Comparison of ENCODE assay signal across 28 cellular contexts in the genomic region with DNA sequence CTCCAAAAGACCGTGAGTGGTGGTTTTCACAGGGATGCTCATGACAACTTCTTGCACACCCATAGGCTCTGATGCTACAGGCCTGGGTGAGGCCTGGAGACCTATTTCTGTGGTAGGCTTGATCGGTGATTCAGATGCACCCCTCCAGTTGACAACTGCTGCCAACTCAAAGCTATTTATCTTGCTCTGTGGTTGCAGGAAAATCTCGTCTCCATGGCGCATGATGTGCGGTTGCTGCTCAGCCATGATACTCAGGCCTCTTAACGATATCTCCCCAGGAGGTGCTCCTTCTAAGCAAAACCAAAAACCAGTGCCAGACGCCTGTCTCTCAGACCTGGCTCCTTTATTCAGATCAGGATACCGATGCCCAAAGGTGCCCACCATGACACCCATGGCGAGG. TPM values are rescaled to one million over a fixed set of nuclear protein-coding genes. Genes with fewer than 3 reads are reported as not detected.
"Had no signal": no experiment of that assay in that cellular context is flagged by ENCODE, and none has a peak within 500 bp of the region (broad histone marks: within the 10 kb centered on the region; RNA-seq: fewer than 3 reads in every experiment).

No MANE protein-coding gene starts in this region.

- H3K27ac ChIP-seq: body of pancreas, esophagus squamous epithelium, heart right ventricle, left lung, lower lobe of right lung, thoracic aorta had no signal

- H3K4me3 Mint-ChIP-seq: activated B cell treated with CpG ODN at 0.5 μM for 24 hours; activated CD8-positive, alpha-beta memory T cell treated with anti-CD3 and anti-CD28 coated beads, Interleukin-2, amount 10 ng/mL, durations not matched to agents 7 days and 5 days; activated CD8-positive, alpha-beta T cell treated with anti-CD3 and anti-CD28 coated beads, Interleukin-2, amount 10 ng/mL, durations not matched to agents 7 days and 5 days; activated naive CD4-positive, alpha-beta T cell treated with anti-CD3 and anti-CD28 coated beads, Interleukin-2, amount 50 U/mL, for 24 hours; activated naive CD8-positive, alpha-beta T cell treated with anti-CD3 and anti-CD28 coated beads, Interleukin-2, amount 50 U/mL, for 24 hours; natural killer cell treated with Interleukin-12 subunit alpha and Interleukin-12 subunit beta and Interleukin-15 and Interleukin-18, amount 100 ng/mL, for 72 hours; stimulated activated effector memory CD8-positive, alpha-beta T cell treated with anti-CD3 and anti-CD28 coated beads, Interleukin-12 subunit alpha, Interleukin-12 subunit beta, amount 100 ng/mL, for 72 hours; stimulated activated naive CD8-positive, alpha-beta T cell treated with anti-CD3 and anti-CD28 coated beads, Interleukin-15, Interleukin-2, amounts not matched to agents 100 ng/mL and 50 ng/mL, for 24 hours; T-helper 2 cell treated with Interferon-gamma antibody and Interleukin-4, amounts not matched to agents 5 μg/mL and 100 μg/mL, for 36 hours had no signal

- H3K27ac Mint-ChIP-seq: activated B cell treated with CpG ODN at 0.5 μM for 24 hours; activated CD8-positive, alpha-beta memory T cell treated with anti-CD3 and anti-CD28 coated beads, Interleukin-2, amount 10 ng/mL, durations not matched to agents 7 days and 5 days; activated CD8-positive, alpha-beta T cell treated with anti-CD3 and anti-CD28 coated beads, Interleukin-2, amount 10 ng/mL, durations not matched to agents 7 days and 5 days; activated naive CD4-positive, alpha-beta T cell treated with anti-CD3 and anti-CD28 coated beads, Interleukin-2, amount 50 U/mL, for 24 hours; activated naive CD8-positive, alpha-beta T cell treated with anti-CD3 and anti-CD28 coated beads, Interleukin-2, amount 50 U/mL, for 24 hours; activated T-helper 2 cell treated with anti-CD3 and anti-CD28 coated beads, Interferon-gamma antibody, Interleukin-2, Interleukin-4, amounts not matched to agents 10 μg/mL and 5 μg/mL and 100 μg/mL, durations not matched to agents 14 hours and 24 hours and 36 hours; natural killer cell treated with Interleukin-12 subunit alpha and Interleukin-12 subunit beta and Interleukin-15 and Interleukin-18, amount 100 ng/mL, for 72 hours; stimulated activated effector memory CD8-positive, alpha-beta T cell treated with anti-CD3 and anti-CD28 coated beads, Interleukin-12 subunit alpha, Interleukin-12 subunit beta, amount 100 ng/mL, for 72 hours; stimulated activated naive CD8-positive, alpha-beta T cell treated with anti-CD3 and anti-CD28 coated beads, Interleukin-15, Interleukin-2, amounts not matched to agents 100 ng/mL and 50 ng/mL, for 24 hours; T-helper 2 cell treated with Interferon-gamma antibody and Interleukin-4, amounts not matched to agents 5 μg/mL and 100 μg/mL, for 36 hours had no signal

- DNase-seq: activated B cell treated with CpG ODN at 0.5 μM for 24 hours; activated CD4-positive, alpha-beta T cell treated with anti-CD3 and anti-CD28 coated beads, Interleukin-2, amount 50 U/mL, for 1 hour; activated CD8-positive, alpha-beta memory T cell treated with anti-CD3 and anti-CD28 coated beads, Interleukin-2, amount 10 ng/mL, durations not matched to agents 7 days and 5 days; activated CD8-positive, alpha-beta T cell treated with anti-CD3 and anti-CD28 coated beads, Interleukin-2, amount 10 ng/mL, durations not matched to agents 7 days and 5 days; activated naive CD8-positive, alpha-beta T cell treated with anti-CD3 and anti-CD28 coated beads, Interleukin-2, amount 50 U/mL, for 24 hours; activated T-cell treated with anti-CD3 and anti-CD28 coated beads, Interleukin-2, amount 50 U/mL, for 48 hours; amygdala; body of pancreas; dermis blood vessel endothelial cell; effector CD4-positive, alpha-beta T cell; esophagus squamous epithelium; foreskin melanocyte; heart right ventricle; left lung; lower lobe of right lung; mesenchymal stem cell; right cardiac atrium; stimulated activated CD4-positive, alpha-beta T cell treated with anti-CD3 and anti-CD28 coated beads, Interleukin-4, amount 100 ng/mL, for 1 hour; T-helper 1 cell had no signal

- H3K9me3 Mint-ChIP-seq: activated B cell treated with CpG ODN at 0.5 μM for 24 hours; activated naive CD4-positive, alpha-beta T cell treated with anti-CD3 and anti-CD28 coated beads, Interleukin-2, amount 50 U/mL, for 24 hours; activated naive CD8-positive, alpha-beta T cell treated with anti-CD3 and anti-CD28 coated beads, Interleukin-2, amount 50 U/mL, for 24 hours; natural killer cell treated with Interleukin-12 subunit alpha and Interleukin-12 subunit beta and Interleukin-15 and Interleukin-18, amount 100 ng/mL, for 72 hours; T-helper 2 cell treated with Interferon-gamma antibody and Interleukin-4, amounts not matched to agents 5 μg/mL and 100 μg/mL, for 36 hours had no signal

- H3K27me3 Mint-ChIP-seq: activated CD8-positive, alpha-beta memory T cell treated with anti-CD3 and anti-CD28 coated beads, Interleukin-2, amount 10 ng/mL, durations not matched to agents 7 days and 5 days; activated naive CD4-positive, alpha-beta T cell treated with anti-CD3 and anti-CD28 coated beads, Interleukin-2, amount 50 U/mL, for 24 hours; activated naive CD8-positive, alpha-beta T cell treated with anti-CD3 and anti-CD28 coated beads, Interleukin-2, amount 50 U/mL, for 24 hours had no signal

- H3K4me1 ChIP-seq: body of pancreas, left lung, lower lobe of right lung had no signal

- H3K27me3 ChIP-seq: body of pancreas, esophagus squamous epithelium, heart right ventricle, left lung had no signal

- H3K4me3 ChIP-seq: body of pancreas, esophagus squamous epithelium, heart right ventricle, left lung, lower lobe of right lung, thoracic aorta had no signal

- H3K36me3 ChIP-seq: esophagus squamous epithelium, heart right ventricle, left lung, lower lobe of right lung, thoracic aorta had no signal

- H3K4me1 Mint-ChIP-seq: activated B cell treated with CpG ODN at 0.5 μM for 24 hours; activated CD8-positive, alpha-beta memory T cell treated with anti-CD3 and anti-CD28 coated beads, Interleukin-2, amount 10 ng/mL, durations not matched to agents 7 days and 5 days; activated naive CD4-positive, alpha-beta T cell treated with anti-CD3 and anti-CD28 coated beads, Interleukin-2, amount 50 U/mL, for 24 hours; activated naive CD8-positive, alpha-beta T cell treated with anti-CD3 and anti-CD28 coated beads, Interleukin-2, amount 50 U/mL, for 24 hours; stimulated activated effector memory CD8-positive, alpha-beta T cell treated with anti-CD3 and anti-CD28 coated beads, Interleukin-12 subunit alpha, Interleukin-12 subunit beta, amount 100 ng/mL, for 72 hours had no signal

- H3K36me3 Mint-ChIP-seq: activated naive CD4-positive, alpha-beta T cell treated with anti-CD3 and anti-CD28 coated beads, Interleukin-2, amount 50 U/mL, for 24 hours; natural killer cell treated with Interleukin-12 subunit alpha and Interleukin-12 subunit beta and Interleukin-15 and Interleukin-18, amount 100 ng/mL, for 72 hours; stimulated activated effector memory CD8-positive, alpha-beta T cell treated with anti-CD3 and anti-CD28 coated beads, Interleukin-12 subunit alpha, Interleukin-12 subunit beta, amount 100 ng/mL, for 72 hours had no signal

RNA-seq across cellular contexts. Expression of gene C10orf90, which starts 31.4 kb away (rescaled TPM):
- total RNA-seq: activated B cell treated with CpG ODN at 0.5 μM for 24 hours; activated CD8-positive, alpha-beta memory T cell treated with anti-CD3 and anti-CD28 coated beads, Interleukin-2, amount 10 ng/mL, durations not matched to agents 7 days and 5 days; activated CD8-positive, alpha-beta T cell treated with anti-CD3 and anti-CD28 coated beads, Interleukin-2, amount 10 ng/mL, durations not matched to agents 7 days and 5 days; activated T-helper 2 cell treated with anti-CD3 and anti-CD28 coated beads, Interferon-gamma antibody, Interleukin-2, Interleukin-4, amounts not matched to agents 10 μg/mL and 5 μg/mL and 100 μg/mL, durations not matched to agents 14 hours and 24 hours and 36 hours; body of pancreas; dermis blood vessel endothelial cell; glomerular endothelial cell; left lung; lower lobe of right lung; mononuclear cell; natural killer cell treated with Interleukin-12 subunit alpha and Interleukin-12 subunit beta and Interleukin-15 and Interleukin-18, amount 100 ng/mL, for 72 hours; thoracic aorta had no signal
- polyA plus RNA-seq: right cardiac atrium had no signal
